23 cellular contexts compared by ENCODE assay signal in the genomic region with DNA sequence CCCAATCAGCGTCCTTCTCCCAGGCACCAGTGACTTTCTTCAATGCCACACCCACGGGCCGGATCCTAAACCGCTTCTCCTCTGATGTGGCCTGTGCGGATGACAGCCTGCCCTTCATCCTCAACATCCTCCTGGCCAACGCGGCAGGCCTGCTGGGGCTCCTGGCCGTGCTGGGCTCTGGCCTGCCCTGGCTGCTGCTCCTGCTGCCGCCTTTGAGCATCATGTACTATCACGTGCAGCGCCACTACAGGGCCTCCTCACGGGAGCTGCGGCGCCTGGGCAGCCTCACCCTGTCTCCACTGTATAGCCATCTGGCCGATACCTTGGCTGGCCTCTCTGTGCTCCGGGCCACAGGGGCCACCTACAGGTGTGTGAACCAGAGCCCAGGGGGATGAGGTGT. TPM values are rescaled to one million over a fixed set of nuclear protein-coding genes. Genes with fewer than 3 reads are reported as not detected.
"Had no signal": no experiment of that assay in that cellular context is flagged by ENCODE, and none has a peak within 500 bp of the region (broad histone marks: within the 10 kb centered on the region; RNA-seq: fewer than 3 reads in every experiment).

No MANE protein-coding gene starts in this region.

- H3K4me3 Mint-ChIP-seq: dendritic cell treated with granulocyte-macrophage colony-stimulating factor and Interleukin-4, amounts not matched to agents 40 ng/mL and 50 ng/mL, for 4 days; naive B cell; nephron had no signal

- H3K27me3 Mint-ChIP-seq: dendritic cell treated with granulocyte-macrophage colony-stimulating factor and Interleukin-4, amounts not matched to agents 40 ng/mL and 50 ng/mL, for 4 days; naive B cell had no signal

- H3K4me1 Mint-ChIP-seq: nephron had no signal

- H3K27me3 ChIP-seq: foreskin keratinocyte, neutrophil, ovary, right atrium auricular region, sigmoid colon, suprapubic skin, tibial artery, upper lobe of left lung, uterus had no signal

- FAIRE-seq: colon had no signal

- H3K27ac Mint-ChIP-seq: dendritic cell treated with granulocyte-macrophage colony-stimulating factor and Interleukin-4, amounts not matched to agents 40 ng/mL and 50 ng/mL, for 4 days; naive B cell; nephron had no signal

- H3K4me1 ChIP-seq: foreskin keratinocyte, right atrium auricular region, sigmoid colon, suprapubic skin, tibial artery, upper lobe of left lung, uterus had no signal

- H3K36me3 ChIP-seq: ovary, uterus had no signal

- DNase-seq: erythroblast; foreskin keratinocyte; head of caudate nucleus; hippocampal formation; left colon; mesendoderm; naive B cell; ovary; sigmoid colon; stimulated activated CD4-positive, alpha-beta T cell treated with anti-CD3 and anti-CD28 coated beads, Interleukin-2, amount 100 ng/mL, for 24 hours; stimulated activated CD4-positive, alpha-beta T cell treated with anti-CD3 and anti-CD28 coated beads, Interleukin-4, amount 100 ng/mL, for 4 hours; stimulated activated naive CD4-positive, alpha-beta T cell treated with Interleukin-2 at 50 U/mL for 16 hours; tibial artery; uterus had no signal

- H3K27ac ChIP-seq: foreskin keratinocyte, neutrophil, ovary, right atrium auricular region, sigmoid colon, skin epidermis, suprapubic skin, tibial artery, upper lobe of left lung, uterus had no signal

- H3K9me3 Mint-ChIP-seq: dendritic cell treated with granulocyte-macrophage colony-stimulating factor and Interleukin-4, amounts not matched to agents 40 ng/mL and 50 ng/mL, for 4 days; naive B cell; nephron had no signal

- H3K4me3 ChIP-seq: ovary, right atrium auricular region, sigmoid colon, skin epidermis, suprapubic skin, tibial artery, upper lobe of left lung, uterus had no signal

- ATAC-seq: foreskin keratinocyte, left colon had no signal

- H3K9me3 ChIP-seq: neutrophil, ovary, right atrium auricular region, sigmoid colon, suprapubic skin, tibial artery, upper lobe of left lung, uterus had no signal

RNA-seq across cellular contexts. Expression of a gene that starts 9.8 kb away (rescaled TPM):
- total RNA-seq: kidney epithelial cell, sigmoid colon had no signal
